Comparison of ENCODE assay signal across 17 cellular contexts in genomic region chrX:33447285-33447684, GRCh38.
DNase-seq lines count a peak whose midpoint lies in the region; ATAC-seq and TF ChIP-seq lines count a peak whose summit lies in the region.
"Had no signal": no experiment of that assay in that cellular context is flagged by ENCODE, and none has a peak within 500 bp of the region (broad histone marks: within the 10 kb centered on the region; RNA-seq: fewer than 3 reads in every experiment).

No MANE protein-coding gene starts in this region.

- peaks cover 0 to 2% of the 10 kb centered on the region in 2 donors for H3K36me3 ChIP-seq in gastrocnemius medialis

- H3K36me3 Mint-ChIP-seq in activated CD4-positive, alpha-beta memory T cell treated with anti-CD3 and anti-CD28 coated beads, Interleukin-2, amount 10 ng/mL, durations not matched to agents 7 days and 5 days (ENCODE audit: low read depth), result no peaks in the 10 kb centered on the region
- no peaks in the 10 kb centered on the region for H3K36me3 Mint-ChIP-seq in HFFc6 (ENCODE audit: low read depth)

- peaks cover 2% of the 10 kb centered on the region for H3K9me3 Mint-ChIP-seq in activated CD4-positive, alpha-beta memory T cell treated with anti-CD3 and anti-CD28 coated beads, Interleukin-2, amount 10 ng/mL, durations not matched to agents 7 days and 5 days
- H3K9me3 Mint-ChIP-seq in HFFc6, result peaks cover 6% of the 10 kb centered on the region
- H3K9me3 Mint-ChIP-seq: CD4-positive, alpha-beta T cell; GM23338 had no signal

- TF ChIP-seq CTCF in gastrocnemius medialis (IDR thresholded peaks at IDR 0.05 in 4 of 5, conservative IDR thresholded peaks at IDR 0.05 in 1 of 5) (no peak), HFFc6 (IDR thresholded peaks at IDR 0.05) (no peak)

- peak overlapping the region in 1 of 4 donors; percentile 17 for H3K4me3 ChIP-seq in gastrocnemius medialis
- H3K4me3 ChIP-seq: A549, GM23338 had no signal

- no peaks in the 10 kb centered on the region for H3K27me3 ChIP-seq in gastrocnemius medialis

- DNase-seq in DMS53 (lab: John Stamatoyannopoulos, UW) (peak; percentile 1), DMS53 treated with DMSO at 0.1 percent for 48 hours (lab: John Stamatoyannopoulos, UW; ENCODE audit: unreplicated experiment) (no peak), iris pigment epithelial cell (ENCODE audit: low read depth) (peak; percentile 27), gastrocnemius medialis (no peak), HFFc6 (no peak)
- no peak for DNase-seq in activated CD4-positive, alpha-beta memory T cell treated with anti-CD3 and anti-CD28 coated beads, Interleukin-2, amount 10 ng/mL, durations not matched to agents 7 days and 5 days
- DNase-seq: AML-193; Caco-2; CD4-positive, alpha-beta T cell; DMS79 treated with DMSO at 0.1 percent for 48 hours; GF-D8; HCEC 1CT had no signal

- CTCF ChIA-PET in activated CD4-positive, alpha-beta memory T cell treated with anti-CD3 and anti-CD28 coated beads, Interleukin-2, amount 10 ng/mL, durations not matched to agents 7 days and 5 days (lab: Charles Lee), result no interaction called here

- peak in 1 of 2 donors; percentile 22 for TF ChIP-seq POLR2A in gastrocnemius medialis (IDR thresholded peaks at IDR 0.05)

- peak overlapping the region; percentile 43 to 53 (median 48) for H3K27ac ChIP-seq in gastrocnemius medialis
- H3K27ac ChIP-seq: 22Rv1, A549, C4-2B had no signal

- no peak overlapping the region for H3K27ac Mint-ChIP-seq in activated CD4-positive, alpha-beta memory T cell treated with anti-CD3 and anti-CD28 coated beads, Interleukin-2, amount 10 ng/mL, durations not matched to agents 7 days and 5 days
- H3K27ac Mint-ChIP-seq in HFFc6, result no peak overlapping the region
- H3K27ac Mint-ChIP-seq: CD4-positive, alpha-beta T cell; GM23338 had no signal

- H3K4me1 Mint-ChIP-seq in activated CD4-positive, alpha-beta memory T cell treated with anti-CD3 and anti-CD28 coated beads, Interleukin-2, amount 10 ng/mL, durations not matched to agents 7 days and 5 days, result no peaks in the 10 kb centered on the region
- H3K4me1 Mint-ChIP-seq in HFFc6 (ENCODE audit: low read depth), result no peaks in the 10 kb centered on the region
- H3K4me1 Mint-ChIP-seq: GM23338 had no signal

- H3K4me3 Mint-ChIP-seq in activated CD4-positive, alpha-beta memory T cell treated with anti-CD3 and anti-CD28 coated beads, Interleukin-2, amount 10 ng/mL, durations not matched to agents 7 days and 5 days, result no peak overlapping the region
- no peak overlapping the region for H3K4me3 Mint-ChIP-seq in HFFc6
- H3K4me3 Mint-ChIP-seq: CD4-positive, alpha-beta T cell; GM23338 had no signal

- ATAC-seq in gastrocnemius medialis (peak; percentile 98 to 99), HG02973 (IDR thresholded peaks at IDR 0.05; ENCODE audit: unreplicated experiment) (no peak)
- ATAC-seq: A549, GM23338 had no signal

- in situ Hi-C loops in gastrocnemius medialis (cut with MboI; ENCODE audit: low sequenced_read_pairs in 4 of 4), result loop anchor here in 2 of 4 donors (25.0 kb wide), 2 partner anchors 840 to 865 kb away; no protein-coding TSS in a partner anchor

- H3K27me3 Mint-ChIP-seq in activated CD4-positive, alpha-beta memory T cell treated with anti-CD3 and anti-CD28 coated beads, Interleukin-2, amount 10 ng/mL, durations not matched to agents 7 days and 5 days, result no peaks in the 10 kb centered on the region
- no peaks in the 10 kb centered on the region for H3K27me3 Mint-ChIP-seq in HFFc6 (ENCODE audit: insufficient read depth)
- H3K27me3 Mint-ChIP-seq: CD4-positive, alpha-beta T cell had no signal

- POLR2A ChIA-PET in activated CD4-positive, alpha-beta memory T cell treated with anti-CD3 and anti-CD28 coated beads, Interleukin-2, amount 10 ng/mL, durations not matched to agents 7 days and 5 days (lab: Charles Lee), result no interaction called here

- H3K4me1 ChIP-seq in gastrocnemius medialis, result no peaks in the 10 kb centered on the region
- H3K4me1 ChIP-seq: A549, Caco-2 had no signal

- H3K9me3 ChIP-seq in gastrocnemius medialis, result no peaks in the 10 kb centered on the region
- H3K9me3 ChIP-seq: A549, Caco-2 had no signal

- intact Hi-C loops in gastrocnemius medialis (cut with DNase I; ENCODE audit: low total_unique reads), result no loop called here

Comparison
In these comparisons a context has a peak if more than half of its experiments do, and no peak if none do; other contexts are left out.
1. DNase-seq: peak in DMS53 (single experiment) and iris pigment epithelial cell (single experiment); none in DMS53 treated with DMSO at 0.1 percent for 48 hours (single experiment), gastrocnemius medialis (0 of 2), activated CD4-positive, alpha-beta memory T cell treated with anti-CD3 and anti-CD28 coated beads, Interleukin-2, amount 10 ng/mL, durations not matched to agents 7 days and 5 days (single experiment) and HFFc6 (single experiment).